Comparison of ENCODE assay signal across 1 cellular context in the genomic region with DNA sequence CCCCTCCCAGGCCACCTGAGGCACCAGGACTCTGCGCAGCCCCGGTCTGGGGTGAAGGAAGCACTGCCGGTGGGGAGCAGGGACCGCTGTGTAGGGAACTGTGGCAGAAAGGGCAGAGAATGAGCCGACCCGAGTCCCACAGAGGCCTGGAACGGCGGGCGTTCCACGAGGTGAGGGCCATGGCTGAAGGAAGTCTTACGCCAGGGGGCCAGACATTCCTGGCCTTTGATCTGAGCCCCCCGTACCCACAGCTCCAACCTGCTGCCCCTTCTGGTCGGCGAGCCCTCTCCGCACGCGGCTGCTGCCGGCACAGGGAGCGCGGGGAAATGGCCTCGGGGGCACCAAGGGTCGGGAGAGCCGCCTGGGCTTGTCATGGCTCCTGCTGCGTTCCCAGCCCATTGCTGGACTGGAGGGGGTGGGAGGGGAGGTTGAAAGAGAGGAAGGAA.
TF ChIP-seq lines count a peak whose summit lies in the region.

No MANE protein-coding gene starts in this region.

TF ChIP-seq in WTC11, 78 proteins besides CTCF, POLR2A, EP300 and RAD21 (continued from another document):
- TF ChIP-seq FOXP4 (CRISPR knock-in tag; IDR thresholded peaks at IDR 0.05) (no peak), USF1 (CRISPR knock-in tag; IDR thresholded peaks at IDR 0.05) (no peak), TP53 (CRISPR knock-in tag; IDR thresholded peaks at IDR 0.05) (0 out of 2 replicates have a peak, but pooled peaks have one; percentile 77), ATF6 (CRISPR knock-in tag; IDR thresholded peaks at IDR 0.05) (no peak)
- TF ChIP-seq, protein P1, sequence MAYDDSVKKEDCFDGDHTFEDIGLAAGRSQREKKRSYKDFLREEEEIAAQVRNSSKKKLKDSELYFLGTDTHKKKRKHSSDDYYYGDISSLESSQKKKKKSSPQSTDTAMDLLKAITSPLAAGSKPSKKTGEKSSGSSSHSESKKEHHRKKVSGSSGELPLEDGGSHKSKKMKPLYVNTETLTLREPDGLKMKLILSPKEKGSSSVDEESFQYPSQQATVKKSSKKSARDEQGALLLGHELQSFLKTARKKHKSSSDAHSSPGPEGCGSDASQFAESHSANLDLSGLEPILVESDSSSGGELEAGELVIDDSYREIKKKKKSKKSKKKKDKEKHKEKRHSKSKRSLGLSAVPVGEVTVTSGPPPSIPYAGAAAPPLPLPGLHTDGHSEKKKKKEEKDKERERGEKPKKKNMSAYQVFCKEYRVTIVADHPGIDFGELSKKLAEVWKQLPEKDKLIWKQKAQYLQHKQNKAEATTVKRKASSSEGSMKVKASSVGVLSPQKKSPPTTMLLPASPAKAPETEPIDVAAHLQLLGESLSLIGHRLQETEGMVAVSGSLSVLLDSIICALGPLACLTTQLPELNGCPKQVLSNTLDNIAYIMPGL (CRISPR knock-in tag; IDR thresholded peaks at IDR 0.05) = peak; percentile 65; the same call in 1 of the 2 replicates
- TF ChIP-seq, protein P2, sequence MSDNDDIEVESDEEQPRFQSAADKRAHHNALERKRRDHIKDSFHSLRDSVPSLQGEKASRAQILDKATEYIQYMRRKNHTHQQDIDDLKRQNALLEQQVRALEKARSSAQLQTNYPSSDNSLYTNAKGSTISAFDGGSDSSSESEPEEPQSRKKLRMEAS (CRISPR knock-in tag; IDR thresholded peaks at IDR 0.05) = peak; percentile 81
- TF ChIP-seq, protein P3, sequence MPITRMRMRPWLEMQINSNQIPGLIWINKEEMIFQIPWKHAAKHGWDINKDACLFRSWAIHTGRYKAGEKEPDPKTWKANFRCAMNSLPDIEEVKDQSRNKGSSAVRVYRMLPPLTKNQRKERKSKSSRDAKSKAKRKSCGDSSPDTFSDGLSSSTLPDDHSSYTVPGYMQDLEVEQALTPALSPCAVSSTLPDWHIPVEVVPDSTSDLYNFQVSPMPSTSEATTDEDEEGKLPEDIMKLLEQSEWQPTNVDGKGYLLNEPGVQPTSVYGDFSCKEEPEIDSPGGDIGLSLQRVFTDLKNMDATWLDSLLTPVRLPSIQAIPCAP (CRISPR knock-in tag; IDR thresholded peaks at IDR 0.05) = no peak
- TF ChIP-seq, protein P4, sequence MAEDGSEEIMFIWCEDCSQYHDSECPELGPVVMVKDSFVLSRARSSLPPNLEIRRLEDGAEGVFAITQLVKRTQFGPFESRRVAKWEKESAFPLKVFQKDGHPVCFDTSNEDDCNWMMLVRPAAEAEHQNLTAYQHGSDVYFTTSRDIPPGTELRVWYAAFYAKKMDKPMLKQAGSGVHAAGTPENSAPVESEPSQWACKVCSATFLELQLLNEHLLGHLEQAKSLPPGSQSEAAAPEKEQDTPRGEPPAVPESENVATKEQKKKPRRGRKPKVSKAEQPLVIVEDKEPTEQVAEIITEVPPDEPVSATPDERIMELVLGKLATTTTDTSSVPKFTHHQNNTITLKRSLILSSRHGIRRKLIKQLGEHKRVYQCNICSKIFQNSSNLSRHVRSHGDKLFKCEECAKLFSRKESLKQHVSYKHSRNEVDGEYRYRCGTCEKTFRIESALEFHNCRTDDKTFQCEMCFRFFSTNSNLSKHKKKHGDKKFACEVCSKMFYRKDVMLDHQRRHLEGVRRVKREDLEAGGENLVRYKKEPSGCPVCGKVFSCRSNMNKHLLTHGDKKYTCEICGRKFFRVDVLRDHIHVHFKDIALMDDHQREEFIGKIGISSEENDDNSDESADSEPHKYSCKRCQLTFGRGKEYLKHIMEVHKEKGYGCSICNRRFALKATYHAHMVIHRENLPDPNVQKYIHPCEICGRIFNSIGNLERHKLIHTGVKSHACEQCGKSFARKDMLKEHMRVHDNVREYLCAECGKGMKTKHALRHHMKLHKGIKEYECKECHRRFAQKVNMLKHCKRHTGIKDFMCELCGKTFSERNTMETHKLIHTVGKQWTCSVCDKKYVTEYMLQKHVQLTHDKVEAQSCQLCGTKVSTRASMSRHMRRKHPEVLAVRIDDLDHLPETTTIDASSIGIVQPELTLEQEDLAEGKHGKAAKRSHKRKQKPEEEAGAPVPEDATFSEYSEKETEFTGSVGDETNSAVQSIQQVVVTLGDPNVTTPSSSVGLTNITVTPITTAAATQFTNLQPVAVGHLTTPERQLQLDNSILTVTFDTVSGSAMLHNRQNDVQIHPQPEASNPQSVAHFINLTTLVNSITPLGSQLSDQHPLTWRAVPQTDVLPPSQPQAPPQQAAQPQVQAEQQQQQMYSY (CRISPR knock-in tag; IDR thresholded peaks at IDR 0.05) = no peak
